1 cellular context compared by ENCODE assay signal in the genomic region with DNA sequence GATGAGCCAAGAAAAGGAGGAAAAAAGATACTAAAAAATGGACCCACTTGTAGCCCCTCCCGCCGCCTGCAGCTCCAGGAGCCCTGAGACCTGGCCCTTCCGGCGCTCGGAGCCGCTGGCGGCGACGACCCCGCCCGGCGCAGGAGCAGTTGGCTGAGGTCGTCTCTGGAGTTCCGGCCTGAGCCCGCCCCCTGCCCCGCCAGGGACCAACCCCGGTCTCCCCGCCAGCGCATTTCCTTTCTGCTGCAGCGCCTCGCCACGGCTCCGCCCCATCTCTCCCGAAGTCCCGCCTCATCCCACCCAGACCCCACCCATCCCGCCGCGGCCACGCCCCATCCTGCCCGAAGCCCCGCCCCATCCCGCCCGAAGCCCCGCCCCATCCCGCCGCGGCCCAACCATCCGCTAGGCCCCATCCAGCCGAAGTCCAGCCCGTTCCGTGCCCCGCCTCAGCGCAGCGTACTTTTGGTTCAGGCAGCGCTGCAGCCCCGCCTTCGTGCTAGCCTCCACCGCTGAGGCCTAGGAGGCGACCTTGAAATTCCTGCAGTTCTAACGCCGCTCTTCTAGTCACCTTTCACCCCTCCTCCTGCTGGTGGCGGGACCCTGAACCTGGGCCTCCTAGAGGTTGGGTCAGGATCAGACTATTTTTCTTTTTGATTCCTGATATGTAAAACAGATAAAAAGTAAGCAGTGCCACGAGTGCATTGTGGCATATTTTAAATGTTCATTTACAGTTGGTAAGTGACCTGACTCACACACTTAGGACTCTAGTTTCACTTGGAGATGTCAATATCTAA.
A peak's percentile ranks its signal among the peaks of the same experiment; 100 is the strongest.
TF ChIP-seq lines count a peak whose summit lies in the region.

Gene STN1, minus strand, starts transcription at position 132 of the 794 bp plus-strand sequence. CDS start 590 bp downstream, outside the sequence.

TF ChIP-seq in HCT116, 20 proteins besides CTCF, POLR2A, EP300 and RAD21 (continued from another document):
- TF ChIP-seq, protein P1, sequence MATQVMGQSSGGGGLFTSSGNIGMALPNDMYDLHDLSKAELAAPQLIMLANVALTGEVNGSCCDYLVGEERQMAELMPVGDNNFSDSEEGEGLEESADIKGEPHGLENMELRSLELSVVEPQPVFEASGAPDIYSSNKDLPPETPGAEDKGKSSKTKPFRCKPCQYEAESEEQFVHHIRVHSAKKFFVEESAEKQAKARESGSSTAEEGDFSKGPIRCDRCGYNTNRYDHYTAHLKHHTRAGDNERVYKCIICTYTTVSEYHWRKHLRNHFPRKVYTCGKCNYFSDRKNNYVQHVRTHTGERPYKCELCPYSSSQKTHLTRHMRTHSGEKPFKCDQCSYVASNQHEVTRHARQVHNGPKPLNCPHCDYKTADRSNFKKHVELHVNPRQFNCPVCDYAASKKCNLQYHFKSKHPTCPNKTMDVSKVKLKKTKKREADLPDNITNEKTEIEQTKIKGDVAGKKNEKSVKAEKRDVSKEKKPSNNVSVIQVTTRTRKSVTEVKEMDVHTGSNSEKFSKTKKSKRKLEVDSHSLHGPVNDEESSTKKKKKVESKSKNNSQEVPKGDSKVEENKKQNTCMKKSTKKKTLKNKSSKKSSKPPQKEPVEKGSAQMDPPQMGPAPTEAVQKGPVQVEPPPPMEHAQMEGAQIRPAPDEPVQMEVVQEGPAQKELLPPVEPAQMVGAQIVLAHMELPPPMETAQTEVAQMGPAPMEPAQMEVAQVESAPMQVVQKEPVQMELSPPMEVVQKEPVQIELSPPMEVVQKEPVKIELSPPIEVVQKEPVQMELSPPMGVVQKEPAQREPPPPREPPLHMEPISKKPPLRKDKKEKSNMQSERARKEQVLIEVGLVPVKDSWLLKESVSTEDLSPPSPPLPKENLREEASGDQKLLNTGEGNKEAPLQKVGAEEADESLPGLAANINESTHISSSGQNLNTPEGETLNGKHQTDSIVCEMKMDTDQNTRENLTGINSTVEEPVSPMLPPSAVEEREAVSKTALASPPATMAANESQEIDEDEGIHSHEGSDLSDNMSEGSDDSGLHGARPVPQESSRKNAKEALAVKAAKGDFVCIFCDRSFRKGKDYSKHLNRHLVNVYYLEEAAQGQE (IDR thresholded peaks at IDR 0.05; ENCODE audit: low read depth): no peak
- TF ChIP-seq YY1 (IDR thresholded peaks at IDR 0.05; ENCODE audit: extremely low read depth, insufficient replicate concordance, low read depth, low read length) (peak; percentile 70), TCF7L2 (IDR thresholded peaks at IDR 0.05; ENCODE audit: borderline replicate concordance, extremely low read depth, insufficient read depth, insufficient read length) (peak; percentile 61)
- TF ChIP-seq, protein P2, sequence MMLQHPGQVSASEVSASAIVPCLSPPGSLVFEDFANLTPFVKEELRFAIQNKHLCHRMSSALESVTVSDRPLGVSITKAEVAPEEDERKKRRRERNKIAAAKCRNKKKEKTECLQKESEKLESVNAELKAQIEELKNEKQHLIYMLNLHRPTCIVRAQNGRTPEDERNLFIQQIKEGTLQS (IDR thresholded peaks at IDR 0.05): no peak
